In genomic region chr12:20120296-20120695, GRCh38 we compare ENCODE assay signal across 1 cellular context.
TF ChIP-seq lines count a peak whose summit lies in the region.

No MANE protein-coding gene starts in this region.

TF ChIP-seq in A549, 52 proteins besides CTCF, POLR2A, EP300 and RAD21 (continued from another document):
- TF ChIP-seq MAX (IDR thresholded peaks at IDR 0.05) (no peak), HDAC2 (IDR thresholded peaks at IDR 0.05) (no peak), E2F6 (IDR thresholded peaks at IDR 0.05; ENCODE audit: borderline replicate concordance, low read depth) (no peak), RNF2 (IDR thresholded peaks at IDR 0.05; ENCODE audit: borderline replicate concordance, low read depth) (no peak), KDM1A (IDR thresholded peaks at IDR 0.05; ENCODE audit: low read depth) (no peak), SREBF2 (IDR thresholded peaks at IDR 0.05) (no peak)
